8 cellular contexts compared by ENCODE assay signal in genomic region chr20:5205348-5206210, GRCh38.
DNase-seq lines count a peak whose midpoint lies in the region; ATAC-seq and TF ChIP-seq lines count a peak whose summit lies in the region.

No MANE protein-coding gene starts in this region.

- H3K4me1 Mint-ChIP-seq in central memory CD8-positive, alpha-beta T cell: no peaks in the 10 kb centered on the region

- intact Hi-C loops in left colon (cut with DNase I, micrococcal nuclease): no loop called here

- H3K9me3 Mint-ChIP-seq in central memory CD8-positive, alpha-beta T cell: no peaks in the 10 kb centered on the region

- H3K4me3 Mint-ChIP-seq in central memory CD8-positive, alpha-beta T cell: no peak overlapping the region

- H3K4me3 ChIP-seq in AG09309 (ENCODE audit: control insufficient read depth, low read depth, low read length): no peak overlapping the region

- peak; percentile 96 for TF ChIP-seq CTCF in AG09309 (IDR thresholded peaks at IDR 0.05; ENCODE audit: control insufficient read depth, insufficient read depth, low read depth, low read length, missing control alignments)

- DNase-seq in AG09309 (ENCODE audit: low read depth) (peak; percentile 28), NCI-H226 (peak; percentile 5), left colon (peak; percentile 51 to 73)
- DNase-seq in central memory CD8-positive, alpha-beta T cell (ENCODE audit: low spot score in 2 of 2): peak; percentile 51 to 57
- peak; percentile 66 for DNase-seq in stimulated activated CD4-positive, alpha-beta T cell treated with anti-CD3 and anti-CD28 coated beads, Interleukin-4, amount 100 ng/mL, for 1 hour

- H3K36me3 Mint-ChIP-seq in central memory CD8-positive, alpha-beta T cell (ENCODE audit: insufficient read depth): peaks cover 9% of the 10 kb centered on the region

- no peak overlapping the region for H3K27ac Mint-ChIP-seq in central memory CD8-positive, alpha-beta T cell (ENCODE audit: low read depth)

- ATAC-seq in GM18867 (IDR thresholded peaks at IDR 0.05; ENCODE audit: unreplicated experiment) (peak; percentile 93), HG03139 (IDR thresholded peaks at IDR 0.05; ENCODE audit: unreplicated experiment) (peak; percentile 95), left colon (peak; percentile 70)
- ATAC-seq in activated CD4-positive, CD25-positive, alpha-beta regulatory T cell treated with anti-CD3 and anti-CD28 coated beads, Interleukin-2, amount 50 U/mL, for 24 hours: peak; percentile 84 to 98
- peak; percentile 96 for ATAC-seq in central memory CD8-positive, alpha-beta T cell (replicated peaks; ENCODE audit: extremely low read depth, poor library complexity, severe bottlenecking)

- no peaks in the 10 kb centered on the region for H3K27me3 Mint-ChIP-seq in central memory CD8-positive, alpha-beta T cell

Comparison
In these comparisons a context has a peak if more than half of its experiments do, and no peak if none do; other contexts are left out.
1. DNase-seq: peak in every context shown above with its lines; median percentile 66 in stimulated activated CD4-positive, alpha-beta T cell treated with anti-CD3 and anti-CD28 coated beads, Interleukin-4, amount 100 ng/mL, for 1 hour; 62 in left colon; 54 in central memory CD8-positive, alpha-beta T cell; 28 in AG09309; 5 in NCI-H226.